Comparison of ENCODE assay signal across 26 cellular contexts in genomic region chr12:102642199-102642598, GRCh38.
DNase-seq lines count a peak whose midpoint lies in the region; ATAC-seq and TF ChIP-seq lines count a peak whose summit lies in the region.
"Had no signal": no experiment of that assay in that cellular context is flagged by ENCODE, and none has a peak within 500 bp of the region (broad histone marks: within the 10 kb centered on the region; RNA-seq: fewer than 3 reads in every experiment).

No MANE protein-coding gene starts in this region.

- H3K4me1 Mint-ChIP-seq in T-cell = no peaks in the 10 kb centered on the region
- H3K4me1 Mint-ChIP-seq: IgD-negative memory B cell, naive B cell had no signal

- POLR2A ChIA-PET in T-cell (lab: Charles Lee) = no interaction called here

- no peaks in the 10 kb centered on the region for H3K27me3 ChIP-seq in HL-60 (ENCODE audit: insufficient read depth, poor library complexity, severe bottlenecking)
- H3K27me3 ChIP-seq in left lung = no peaks in the 10 kb centered on the region

- H3K4me3 ChIP-seq in AG10803 (ENCODE audit: low read length) (no peak overlapping the region), HL-60 (replicated peaks; ENCODE audit: insufficient read depth, low read length) (no peak overlapping the region), fibroblast of pulmonary artery (replicated peaks; ENCODE audit: low read depth, low read length) (no peak overlapping the region), left lung (no peak overlapping the region)
- H3K4me3 ChIP-seq: heart right ventricle had no signal

- H3K27ac ChIP-seq in HL-60 (replicated peaks) (no peak overlapping the region), left lung (no peak overlapping the region)
- H3K27ac ChIP-seq: C4-2B, heart right ventricle had no signal

- TF ChIP-seq CTCF in AG10803 (conservative IDR thresholded peaks at IDR 0.05; ENCODE audit: low read length) = no peak
- no peak for TF ChIP-seq CTCF in HL-60 (IDR thresholded peaks at IDR 0.05; ENCODE audit: insufficient read depth, low read length)
- no peak for TF ChIP-seq CTCF in fibroblast of pulmonary artery (IDR thresholded peaks at IDR 0.05; ENCODE audit: low read length, missing control alignments)
- no peak for TF ChIP-seq CTCF in left lung (IDR thresholded peaks at IDR 0.05)

- no peaks in the 10 kb centered on the region for H3K36me3 ChIP-seq in left lung
- H3K36me3 ChIP-seq: heart right ventricle had no signal

- H3K9me3 ChIP-seq in left lung = peaks cover 0 to 13% of the 10 kb centered on the region in 2 donors

- CTCF ChIA-PET in T-cell (lab: Charles Lee) = no interaction called here

- H3K4me1 ChIP-seq in left lung = no peaks in the 10 kb centered on the region
- H3K4me1 ChIP-seq: heart right ventricle had no signal

- H3K36me3 Mint-ChIP-seq in T-cell = no peaks in the 10 kb centered on the region
- H3K36me3 Mint-ChIP-seq: IgD-negative memory B cell, naive B cell had no signal

- H3K27me3 Mint-ChIP-seq in T-cell = no peaks in the 10 kb centered on the region
- H3K27me3 Mint-ChIP-seq: activated T-cell treated with anti-CD3 and anti-CD28 coated beads, Interleukin-2, amount 50 U/mL, for 24 hours had no signal

- H3K4me3 Mint-ChIP-seq in T-cell = no peak overlapping the region
- H3K4me3 Mint-ChIP-seq: activated CD8-positive, alpha-beta T cell treated with anti-CD3 and anti-CD28 coated beads, Interleukin-2, amount 10 ng/mL, durations not matched to agents 7 days and 5 days; activated T-cell treated with anti-CD3 and anti-CD28 coated beads, Interleukin-2, amount 50 U/mL, for 24 hours; IgD-negative memory B cell; naive B cell had no signal

- ATAC-seq in left lung = no peak
- no peak for ATAC-seq in T-cell (replicated peaks in 1 of 4)
- ATAC-seq: activated CD8-positive, alpha-beta T cell treated with anti-CD3 and anti-CD28 coated beads, Interleukin-2, amount 10 ng/mL, durations not matched to agents 7 days and 5 days; heart right ventricle had no signal

- no peak overlapping the region for H3K27ac Mint-ChIP-seq in T-cell
- H3K27ac Mint-ChIP-seq: activated CD8-positive, alpha-beta T cell treated with anti-CD3 and anti-CD28 coated beads, Interleukin-2, amount 10 ng/mL, durations not matched to agents 7 days and 5 days; activated T-cell treated with anti-CD3 and anti-CD28 coated beads, Interleukin-2, amount 50 U/mL, for 24 hours; IgD-negative memory B cell; naive B cell had no signal

- DNase-seq in AG10803 (ENCODE audit: low read depth) = peak; percentile 68
- DNase-seq in HL-60 (ENCODE audit: low read depth in 1 of 2, low spot score in 1 of 2) = peak; percentile 6 to 12
- DNase-seq in RPMI7951 (ENCODE audit: low read depth) = peak; percentile 1
- DNase-seq in fibroblast of pulmonary artery (ENCODE audit: low read depth) = peak; percentile 8
- no peak for DNase-seq in left lung
- no peak for DNase-seq in T-cell
- DNase-seq in dedifferentiated amniotic fluid mesenchymal stem cell (ENCODE audit: extremely low spot score) = no peak
- no peak for DNase-seq in NCI-H82 (lab: John Stamatoyannopoulos, UW)
- DNase-seq: activated CD4-positive, CD25-positive, alpha-beta regulatory T cell treated with anti-CD3 and anti-CD28 coated beads, Interleukin-2, amount 50 U/mL, for 72 hours; activated CD8-positive, alpha-beta T cell treated with anti-CD3 and anti-CD28 coated beads, Interleukin-2, amount 10 ng/mL, durations not matched to agents 7 days and 5 days; activated naive CD4-positive, alpha-beta T cell; activated T-cell treated with anti-CD3 and anti-CD28 coated beads, Interleukin-2, amount 50 U/mL, for 24 hours; effector memory CD4-positive, alpha-beta T cell; heart right ventricle; islet precursor cell; mammary epithelial cell; naive B cell; NCI-H1092; NCI-H2029; NCI-H446 treated with DMSO at 0.1 percent for 48 hours; NK-92 treated with Interleukin-12 subunit alpha and Interleukin-12 subunit beta, amount 100 ng/mL, for 24 hours; occipital lobe; stimulated activated CD8-positive, alpha-beta memory T cell treated with anti-CD3 and anti-CD28 coated beads, Interleukin-4, amount 100 ng/mL, for 48 hours; T-helper 9 cell had no signal

- intact Hi-C loops in left lung (cut with DNase I) = no loop called here

- H3K9me3 Mint-ChIP-seq in T-cell = peaks cover 10 to 15% (median 13%) of the 10 kb centered on the region in 3 donors

Comparison
In these comparisons a context has a peak if more than half of its experiments do, and no peak if none do; other contexts are left out.
1. DNase-seq: peak in AG10803 (single experiment), HL-60 (2 of 2), RPMI7951 (single experiment) and fibroblast of pulmonary artery (single experiment); none in left lung (0 of 2), T-cell (0 of 34), dedifferentiated amniotic fluid mesenchymal stem cell (single experiment) and NCI-H82 (single experiment).